In the genomic region with DNA sequence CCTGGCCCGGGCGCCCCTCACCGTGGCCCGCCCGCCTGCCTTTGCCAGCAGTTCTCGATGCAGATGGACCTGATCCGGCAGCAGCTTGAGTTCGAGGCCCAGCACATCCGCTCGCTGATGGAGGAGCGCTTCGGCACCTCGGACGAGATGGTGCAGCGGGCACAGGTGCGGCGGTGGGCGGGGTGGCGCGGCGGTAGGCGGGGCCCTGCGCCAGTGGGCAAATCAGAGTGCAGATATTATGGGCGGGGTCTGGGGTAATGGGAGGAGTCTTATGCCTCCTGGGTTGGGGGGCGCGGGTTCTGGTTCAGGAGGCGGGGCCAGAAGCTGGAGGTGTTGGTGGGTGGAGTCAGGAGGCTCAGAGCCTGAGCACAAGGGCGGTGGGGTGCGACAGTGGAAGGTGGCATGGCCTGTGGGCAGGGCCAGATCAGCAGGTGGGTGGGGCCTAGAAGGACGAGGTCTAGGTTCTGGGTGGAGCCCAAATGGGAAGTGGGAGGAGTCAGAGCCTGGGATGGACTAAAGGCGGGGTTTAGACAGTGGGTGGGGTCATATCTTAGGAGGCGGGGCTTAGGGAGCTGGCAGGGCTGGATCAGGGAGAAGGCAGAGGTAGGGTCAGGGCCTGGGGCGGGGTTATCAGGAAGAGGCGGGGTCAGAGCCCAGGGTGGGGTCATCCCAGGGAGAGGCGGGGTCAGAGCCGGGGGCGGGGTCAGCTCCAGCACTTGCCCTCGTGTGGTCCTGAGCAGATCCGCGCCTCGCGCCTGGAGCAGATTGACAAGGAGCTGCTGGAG, we compare ENCODE assay signal across 9 cellular contexts. TPM values are rescaled to one million over a fixed set of nuclear protein-coding genes. Genes with fewer than 3 reads are reported as not detected.
DNase-seq lines count a peak whose midpoint lies in the region; TF ChIP-seq lines count a peak whose summit lies in the region.
"Had no signal": no experiment of that assay in that cellular context is flagged by ENCODE, and none has a peak within 500 bp of the region (broad histone marks: within the 10 kb centered on the region; RNA-seq: fewer than 3 reads in every experiment).

No MANE protein-coding gene starts in this region.

- no peak for TF ChIP-seq EP300 in tibial nerve (IDR thresholded peaks at IDR 0.05)

- H3K9me3 ChIP-seq in tibial nerve, result no peaks in the 10 kb centered on the region
- H3K9me3 ChIP-seq: neutrophil had no signal

- H3K36me3 ChIP-seq in tibial nerve, result peaks cover 0 to 9% (median 0%) of the 10 kb centered on the region in 3 donors

- H3K27ac ChIP-seq in caudate nucleus (ENCODE audit: low read depth, low read length), result peak overlapping the region; percentile 58
- no peak overlapping the region for H3K27ac ChIP-seq in tibial nerve
- H3K27ac ChIP-seq: neutrophil had no signal

- TF ChIP-seq CTCF in tibial nerve (IDR thresholded peaks at IDR 0.05), result no peak

- peak; percentile 72 for DNase-seq in Daoy (ENCODE audit: low read depth)
- DNase-seq in HuH-7 (ENCODE audit: low spot score), result peak; percentile 77
- peak; percentile 73 for DNase-seq in SW480 (ENCODE audit: low spot score)
- DNase-seq in caudate nucleus (lab: John Stamatoyannopoulos, UW), result peak in 27 of 61 donors; percentile 9 to 80 (median 43)
- peak; percentile 58 for DNase-seq in medulla oblongata (ENCODE audit: extremely low spot score)
- DNase-seq in NOMO-1 treated with DMSO at 0.1 percent for 48 hours (lab: John Stamatoyannopoulos, UW; ENCODE audit: unreplicated experiment), result no peak
- DNase-seq in tibial nerve (ENCODE audit: low spot score in 2 of 2), result no peak
- no peak for DNase-seq in superior temporal gyrus (ENCODE audit: extremely low spot score)

- no peak for TF ChIP-seq POLR2A in tibial nerve (IDR thresholded peaks at IDR 0.05)

- H3K4me1 ChIP-seq in tibial nerve, result peaks cover 0 to 58% (median 28%) of the 10 kb centered on the region in 4 donors

- 12 to 34% methylated on average over 18 to 38 of the region's 42 CpGs for WGBS in tibial nerve, 2 donors

- H3K27me3 ChIP-seq in tibial nerve, result peaks cover 3 to 74% of the 10 kb centered on the region in 2 donors

- H3K4me3 ChIP-seq in tibial nerve, result no peak overlapping the region

RNA-seq across cellular contexts. Expression of a gene that starts 5.6 kb away (rescaled TPM):
- total RNA-seq in Daoy (2014; rRNA removed; shearing (Covaris generic)), result 0.17 TPM in 1 of 2 replicates, not detected in the other
- total RNA-seq in tibial nerve, result 10 to 100 TPM in 1 of 4 donors, 1 to 10 TPM in 3; 1.7 to 10.2 (median 4.2) TPM

RNA-seq across cellular contexts. Expression of a gene that starts 17.3 kb away (rescaled TPM):
- 2,933 and 3,531 TPM in 2 replicates for total RNA-seq in Daoy (2014; rRNA removed; shearing (Covaris generic))
- 1,000 to 10,000 TPM; 4,239 to 4,988 (median 4,337) TPM for total RNA-seq in tibial nerve

RNA-seq across cellular contexts. Expression of a gene that starts 23.5 kb away (rescaled TPM):
- 45.8 and 53.9 TPM in 2 replicates for total RNA-seq in Daoy (2014; rRNA removed; shearing (Covaris generic))
- total RNA-seq in tibial nerve, result 10 to 100 TPM; 22.4 to 47.4 (median 33.8) TPM

RNA-seq across cellular contexts. Expression of a gene that starts 34.6 kb away (rescaled TPM):
- total RNA-seq in Daoy (2014; rRNA removed; shearing (Covaris generic)), result 0.11 and 1.3 TPM in 2 replicates
- 1 to 10 TPM; 1.3 to 4.9 (median 2.2) TPM for total RNA-seq in tibial nerve

RNA-seq across cellular contexts. Expression of a gene that starts 35.5 kb away (rescaled TPM):
- 2.3 and 3.7 TPM in 2 replicates for total RNA-seq in Daoy (2014; rRNA removed; shearing (Covaris generic))
- 1 to 10 TPM; 1.2 to 4.6 (median 2.9) TPM for total RNA-seq in tibial nerve

Comparison
In these comparisons a context has a peak if more than half of its experiments do, and no peak if none do; other contexts are left out.
1. DNase-seq: peak in Daoy (single experiment), HuH-7 (single experiment), SW480 (single experiment) and medulla oblongata (single experiment); none in NOMO-1 treated with DMSO at 0.1 percent for 48 hours (single experiment), tibial nerve (0 of 2) and superior temporal gyrus (single experiment).